ENCODE assay signal across 10 cellular contexts in genomic region chr1:202210370-202210769, GRCh38. TPM values are rescaled to one million over a fixed set of nuclear protein-coding genes. Genes with fewer than 3 reads are reported as not detected.
DNase-seq lines count a peak whose midpoint lies in the region; ATAC-seq and TF ChIP-seq lines count a peak whose summit lies in the region.
"Had no signal": no experiment of that assay in that cellular context is flagged by ENCODE, and none has a peak within 500 bp of the region (broad histone marks: within the 10 kb centered on the region; RNA-seq: fewer than 3 reads in every experiment).

No MANE protein-coding gene starts in this region.

- POLR2A ChIA-PET in naive thymus-derived CD4-positive, alpha-beta T cell (lab: Charles Lee) = interaction anchor here (0.6 to 1.0 kb wide), 2 partner anchors 8 to 16 kb away, joined by 3 read pairs; no protein-coding TSS in a partner anchor

- H3K27me3 ChIP-seq in naive thymus-derived CD4-positive, alpha-beta T cell (ENCODE audit: control insufficient read depth in 2 of 2, insufficient read depth in 2 of 2, low read length in 2 of 2) = peaks cover 2 to 5% of the 10 kb centered on the region in 2 donors
- peaks cover 0 to 6% of the 10 kb centered on the region in 2 donors for H3K27me3 ChIP-seq in Peyer's patch

- H3K4me1 ChIP-seq in naive thymus-derived CD4-positive, alpha-beta T cell (ENCODE audit: control insufficient read depth in 2 of 2, insufficient read depth in 2 of 2, low read length in 2 of 2) = no peaks in the 10 kb centered on the region
- peaks cover 0 to 8% (median 0%) of the 10 kb centered on the region in 4 donors for H3K4me1 ChIP-seq in Peyer's patch
- H3K4me1 ChIP-seq: colonic mucosa had no signal

- intact Hi-C loops in naive thymus-derived CD4-positive, alpha-beta T cell (cut with micrococcal nuclease) = no loop called here

- DNase-seq in G401 (ENCODE audit: low spot score) = peak; percentile 81
- DNase-seq in NCI-H2107 (lab: John Stamatoyannopoulos, UW) = peak; percentile 79
- peak; percentile 64 for DNase-seq in astrocyte of the cerebellum (ENCODE audit: low read depth)
- DNase-seq in naive thymus-derived CD4-positive, alpha-beta T cell = no peak
- DNase-seq in activated CD4-positive, alpha-beta T cell treated with anti-CD3 and anti-CD28 coated beads, Interleukin-2, amount 50 U/mL, for 4 hours = no peak
- no peak for DNase-seq in kidney glomerular epithelial cell (lab: John Stamatoyannopoulos, UW)
- DNase-seq in Peyer's patch = no peak
- DNase-seq: colonic mucosa, kidney, spleen had no signal

- CTCF ChIA-PET in naive thymus-derived CD4-positive, alpha-beta T cell (lab: Charles Lee) = no interaction called here

- no peak overlapping the region for H3K27ac ChIP-seq in naive thymus-derived CD4-positive, alpha-beta T cell (ENCODE audit: low read depth, low read length)
- H3K27ac ChIP-seq in Peyer's patch = no peak overlapping the region
- H3K27ac ChIP-seq: colonic mucosa, spleen had no signal

- no peaks in the 10 kb centered on the region for H3K9me3 Mint-ChIP-seq in naive thymus-derived CD4-positive, alpha-beta T cell

- peaks cover 30 to 47% (median 31%) of the 10 kb centered on the region in 5 donors for H3K27me3 Mint-ChIP-seq in naive thymus-derived CD4-positive, alpha-beta T cell

- H3K36me3 ChIP-seq in naive thymus-derived CD4-positive, alpha-beta T cell (ENCODE audit: control insufficient read depth in 2 of 3, insufficient read depth in 3 of 3, low read length in 3 of 3) = no peaks in the 10 kb centered on the region
- no peaks in the 10 kb centered on the region for H3K36me3 ChIP-seq in Peyer's patch
- H3K36me3 ChIP-seq: colonic mucosa, spleen had no signal

- TF ChIP-seq CTCF in astrocyte of the cerebellum (IDR thresholded peaks at IDR 0.05; ENCODE audit: low read depth, low read length, missing control alignments) (peak; percentile 60), Peyer's patch (IDR thresholded peaks at IDR 0.05) (peak in 1 of 6 experiments; percentile 4)

- no peak overlapping the region for H3K4me3 ChIP-seq in astrocyte of the cerebellum (ENCODE audit: low read depth, low read length)
- H3K4me3 ChIP-seq in naive thymus-derived CD4-positive, alpha-beta T cell (ENCODE audit: low read length) = no peak overlapping the region
- no peak overlapping the region for H3K4me3 ChIP-seq in Peyer's patch
- H3K4me3 ChIP-seq: colonic mucosa, spleen had no signal

- no peak overlapping the region for H3K27ac Mint-ChIP-seq in naive thymus-derived CD4-positive, alpha-beta T cell

- peak; percentile 49 for ATAC-seq in naive thymus-derived CD4-positive, alpha-beta T cell

- no peak for TF ChIP-seq POLR2A in Peyer's patch (IDR thresholded peaks at IDR 0.05)

- H3K9me3 ChIP-seq in naive thymus-derived CD4-positive, alpha-beta T cell (ENCODE audit: control insufficient read depth in 2 of 3, low read length in 3 of 3) = no peaks in the 10 kb centered on the region
- H3K9me3 ChIP-seq in Peyer's patch = no peaks in the 10 kb centered on the region
- H3K9me3 ChIP-seq: colonic mucosa, spleen had no signal

- in situ Hi-C loops in G401 (cut with HindIII; ENCODE audit: low sequenced_read_pairs) (no loop called here), astrocyte of the cerebellum (cut with HindIII; ENCODE audit: low sequenced_read_pairs) (loop anchor here (25.0 kb wide), 1 partner anchor 502 kb away; the partner anchor contains the start of gene SYT2)

- no peak overlapping the region for H3K4me3 Mint-ChIP-seq in naive thymus-derived CD4-positive, alpha-beta T cell

- no peaks in the 10 kb centered on the region for H3K36me3 Mint-ChIP-seq in naive thymus-derived CD4-positive, alpha-beta T cell

- peaks cover 0 to 15% (median 9%) of the 10 kb centered on the region in 7 donors for H3K4me1 Mint-ChIP-seq in naive thymus-derived CD4-positive, alpha-beta T cell

RNA-seq across cellular contexts. Expression of gene LGR6, which starts 16.8 kb away (rescaled TPM):
- not detected in 2 replicates for total RNA-seq in G401 (2014; rRNA removed; shearing (Covaris generic))
- 1 to 10 TPM in 1 of 5 experiments, under 1 TPM in 3, not detected in 1; 0.16 to 5.8 (median 0.67) TPM for total RNA-seq in naive thymus-derived CD4-positive, alpha-beta T cell
- polyA plus RNA-seq in naive thymus-derived CD4-positive, alpha-beta T cell = under 1 TPM; 0.22 to 0.29 TPM
- 1 to 10 TPM in 3 of 4 donors, under 1 TPM in 1; 0.53 to 3.3 (median 2.3) TPM for total RNA-seq in Peyer's patch

RNA-seq across cellular contexts. Expression of gene PTPN7, which starts 50.0 kb away (rescaled TPM):
- total RNA-seq in G401 (2014; rRNA removed; shearing (Covaris generic)) = not detected in 2 replicates
- 100 to 1,000 TPM in 2 of 5 experiments, 10 to 100 TPM in 3; 43.2 to 258 (median 97.0) TPM for total RNA-seq in naive thymus-derived CD4-positive, alpha-beta T cell
- polyA plus RNA-seq in naive thymus-derived CD4-positive, alpha-beta T cell = 10 to 100 TPM; 40.4 to 78.6 TPM
- total RNA-seq in Peyer's patch = 10 to 100 TPM in 2 of 4 donors, 1 to 10 TPM in 2; 4.7 to 48.7 (median 7.6) TPM

Comparison
In these comparisons a context has a peak if more than half of its experiments do, and no peak if none do; other contexts are left out.
1. DNase-seq: peak in G401 (single experiment), NCI-H2107 (single experiment) and astrocyte of the cerebellum (single experiment); none in naive thymus-derived CD4-positive, alpha-beta T cell (0 of 9), activated CD4-positive, alpha-beta T cell treated with anti-CD3 and anti-CD28 coated beads, Interleukin-2, amount 50 U/mL, for 4 hours (0 of 2), kidney glomerular epithelial cell (single experiment) and Peyer's patch (0 of 3).